Comparison of ENCODE assay signal across 21 cellular contexts in the genomic region with DNA sequence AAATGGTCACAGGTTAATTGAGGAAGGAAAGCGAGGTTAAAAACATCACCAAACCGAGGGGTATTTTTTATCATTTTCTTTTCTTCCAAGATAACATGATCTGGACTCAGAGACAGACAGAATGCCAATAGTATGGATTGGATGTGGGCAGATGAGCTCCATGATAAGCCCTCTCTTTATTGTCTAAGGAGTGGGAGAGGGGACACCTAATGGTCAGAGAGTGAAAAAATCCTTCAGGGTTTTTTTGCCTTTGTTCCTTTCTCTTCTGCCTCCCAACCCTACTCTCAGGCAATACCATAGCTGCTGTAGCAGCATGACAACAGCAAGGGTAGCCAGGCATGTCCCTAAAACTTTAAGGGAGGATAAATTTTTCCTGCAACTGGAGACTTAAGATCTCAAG.
DNase-seq lines count a peak whose midpoint lies in the region; ATAC-seq and TF ChIP-seq lines count a peak whose summit lies in the region.
"Had no signal": no experiment of that assay in that cellular context is flagged by ENCODE, and none has a peak within 500 bp of the region (broad histone marks: within the 10 kb centered on the region; RNA-seq: fewer than 3 reads in every experiment).

No MANE protein-coding gene starts in this region.

- WGBS in mesodermal cell (ENCODE audit: insufficient coverage in 2 of 2), 2 experiments, result no CpG with 5 or more reads among the region's 2 CpGs
- WGBS in thyroid gland, 2 donors, result 90 to 95% methylated on average over 2 of the region's 2 CpGs

- DNase-seq in NCI-H748 (lab: John Stamatoyannopoulos, UW; ENCODE audit: unreplicated experiment) (peak; percentile 50), NCI-H748 treated with DMSO at 0.1 percent for 48 hours (lab: John Stamatoyannopoulos, UW) (no peak), HT-29 (ENCODE audit: low spot score) (peak; percentile 35), RWPE2 (ENCODE audit: low spot score) (no peak), NOMO-1 treated with DMSO at 0.1 percent for 48 hours (lab: John Stamatoyannopoulos, UW; ENCODE audit: unreplicated experiment) (no peak), thyroid gland (no peak)
- DNase-seq in activated CD4-positive, alpha-beta T cell treated with anti-CD3 and anti-CD28 coated beads, Interleukin-2, amount 50 U/mL, for 4 hours, result no peak
- DNase-seq: activated CD8-positive, alpha-beta memory T cell treated with anti-CD3 and anti-CD28 coated beads, Interleukin-2, amount 50 U/mL, for 48 hours; activated naive CD4-positive, alpha-beta T cell treated with anti-CD3 and anti-CD28 coated beads for 36 hours; brain microvascular endothelial cell; effector memory CD8-positive, alpha-beta T cell; gastrocnemius medialis; immature natural killer cell; midbrain; PC-9; stimulated activated naive CD8-positive, alpha-beta T cell treated with anti-CD3 and anti-CD28 coated beads, Interleukin-15, Interleukin-2, amounts not matched to agents 100 U/mL and 50 U/mL, for 24 hours; T-helper 1 cell had no signal

- TF ChIP-seq CTCF in RWPE2 (IDR thresholded peaks at IDR 0.05; ENCODE audit: poor library complexity, severe bottlenecking) (peak; percentile 17), thyroid gland (IDR thresholded peaks at IDR 0.05) (no peak)

- H3K4me1 ChIP-seq in RWPE2 (ENCODE audit: insufficient read depth, poor library complexity, severe bottlenecking), result no peaks in the 10 kb centered on the region
- no peaks in the 10 kb centered on the region for H3K4me1 ChIP-seq in mesodermal cell (ENCODE audit: control insufficient read depth, insufficient read depth, low read length, poor library complexity, severe bottlenecking)
- H3K4me1 ChIP-seq in thyroid gland, result no peaks in the 10 kb centered on the region
- H3K4me1 ChIP-seq: gastrocnemius medialis had no signal

- H3K9me3 ChIP-seq in RWPE2 (ENCODE audit: severe bottlenecking) (no peaks in the 10 kb centered on the region), mesodermal cell (ENCODE audit: control insufficient read depth, low read length) (peaks cover 5% of the 10 kb centered on the region), thyroid gland (no peaks in the 10 kb centered on the region)
- H3K9me3 ChIP-seq: gastrocnemius medialis had no signal

- no peaks in the 10 kb centered on the region for H3K27me3 ChIP-seq in RWPE2 (ENCODE audit: insufficient read depth, poor library complexity, severe bottlenecking)
- no peaks in the 10 kb centered on the region for H3K27me3 ChIP-seq in thyroid gland
- H3K27me3 ChIP-seq: brain microvascular endothelial cell, gastrocnemius medialis had no signal

- peak; percentile 31; the same call in 1 of the 3 replicates for ATAC-seq in RWPE2 (ENCODE audit: low read depth)
- ATAC-seq: activated CD4-positive, CD25-positive, alpha-beta regulatory T cell treated with anti-CD3 and anti-CD28 coated beads, Interleukin-2, amount 50 U/mL, for 24 hours; effector memory CD8-positive, alpha-beta T cell; gastrocnemius medialis; stimulated activated naive CD8-positive, alpha-beta T cell treated with anti-CD3 and anti-CD28 coated beads, Interleukin-15, Interleukin-2, amounts not matched to agents 100 U/mL and 50 U/mL, for 24 hours had no signal

- H3K36me3 ChIP-seq in RWPE2 (ENCODE audit: low read depth) (no peaks in the 10 kb centered on the region), mesodermal cell (ENCODE audit: control insufficient read depth, insufficient read depth, low read length) (no peaks in the 10 kb centered on the region), thyroid gland (no peaks in the 10 kb centered on the region)
- H3K36me3 ChIP-seq: brain microvascular endothelial cell, gastrocnemius medialis had no signal

- H3K27ac ChIP-seq in RWPE2 (ENCODE audit: poor library complexity, severe bottlenecking) (no peak overlapping the region), mesodermal cell (ENCODE audit: low read depth, low read length, severe bottlenecking) (peak overlapping the region; percentile 14), thyroid gland (no peak overlapping the region)
- H3K27ac ChIP-seq: brain microvascular endothelial cell, gastrocnemius medialis, HL-60, PC-9 had no signal

- intact Hi-C loops in thyroid gland (cut with DNase I), result no loop called here

- TF ChIP-seq POLR2A in thyroid gland (IDR thresholded peaks at IDR 0.05), result no peak

- H3K4me3 ChIP-seq in RWPE2 (ENCODE audit: severe bottlenecking) (no peak overlapping the region), mesodermal cell (ENCODE audit: extremely low read depth, insufficient read depth, low read length, poor library complexity, severe bottlenecking) (no peak overlapping the region), thyroid gland (replicated peaks in 1 of 3) (no peak overlapping the region)
- H3K4me3 ChIP-seq: gastrocnemius medialis, PC-9, smooth muscle cell had no signal

Comparison
In these comparisons a context has a peak if more than half of its experiments do, and no peak if none do; other contexts are left out.
1. DNase-seq: peak in NCI-H748 (single experiment) and HT-29 (single experiment); none in NCI-H748 treated with DMSO at 0.1 percent for 48 hours (single experiment), RWPE2 (single experiment), activated CD4-positive, alpha-beta T cell treated with anti-CD3 and anti-CD28 coated beads, Interleukin-2, amount 50 U/mL, for 4 hours (0 of 2), NOMO-1 treated with DMSO at 0.1 percent for 48 hours (single experiment) and thyroid gland (0 of 2).